ENCODE assay signal across 14 cellular contexts in genomic region chr13:113562866-113563265, GRCh38. TPM values are rescaled to one million over a fixed set of nuclear protein-coding genes. Genes with fewer than 3 reads are reported as not detected.
DNase-seq lines count a peak whose midpoint lies in the region; ATAC-seq and TF ChIP-seq lines count a peak whose summit lies in the region.
"Had no signal": no experiment of that assay in that cellular context is flagged by ENCODE, and none has a peak within 500 bp of the region (broad histone marks: within the 10 kb centered on the region; RNA-seq: fewer than 3 reads in every experiment).

No MANE protein-coding gene starts in this region.

- H3K27ac ChIP-seq in KMS-11 (no peak overlapping the region), Peyer's patch (no peak overlapping the region)
- H3K27ac ChIP-seq: epithelial cell of prostate, heart left ventricle, transverse colon had no signal

- H3K4me1 ChIP-seq in KMS-11 (ENCODE audit: low read depth, poor library complexity, severe bottlenecking): no peaks in the 10 kb centered on the region
- peaks cover 0 to 6% (median 0%) of the 10 kb centered on the region in 4 donors for H3K4me1 ChIP-seq in Peyer's patch
- H3K4me1 ChIP-seq: transverse colon had no signal

- H3K4me2 ChIP-seq in KMS-11: peak overlapping the region; percentile 8; the same call in 1 of the 2 replicates

- no peak overlapping the region for H2AFZ ChIP-seq in KMS-11 (ENCODE audit: low read depth)

- no peaks in the 10 kb centered on the region for H3K9me3 ChIP-seq in Peyer's patch
- H3K9me3 ChIP-seq: heart left ventricle, transverse colon had no signal

- no peaks in the 10 kb centered on the region for H3K9me3 Mint-ChIP-seq in stimulated activated effector memory CD8-positive, alpha-beta T cell treated with anti-CD3 and anti-CD28 coated beads, Interleukin-12 subunit alpha, Interleukin-12 subunit beta, amount 100 ng/mL, for 72 hours
- H3K9me3 Mint-ChIP-seq: activated CD4-positive, alpha-beta memory T cell treated with anti-CD3 and anti-CD28 coated beads for 36 hours; activated naive CD4-positive, alpha-beta T cell treated with anti-CD3 and anti-CD28 coated beads, Interleukin-2, amount 10 ng/mL, durations not matched to agents 7 days and 5 days had no signal

- no peaks in the 10 kb centered on the region for H3K79me2 ChIP-seq in KMS-11 (ENCODE audit: insufficient read depth, low read depth)

- no peak for ATAC-seq in left lobe of liver
- ATAC-seq in stimulated activated effector memory CD8-positive, alpha-beta T cell treated with anti-CD3 and anti-CD28 coated beads, Interleukin-12 subunit alpha, Interleukin-12 subunit beta, amount 100 ng/mL, for 72 hours: no peak
- ATAC-seq in HG03469 (IDR thresholded peaks at IDR 0.05; ENCODE audit: unreplicated experiment): no peak

- H3K4me3 Mint-ChIP-seq in stimulated activated effector memory CD8-positive, alpha-beta T cell treated with anti-CD3 and anti-CD28 coated beads, Interleukin-12 subunit alpha, Interleukin-12 subunit beta, amount 100 ng/mL, for 72 hours: no peak overlapping the region
- H3K4me3 Mint-ChIP-seq: activated CD4-positive, alpha-beta memory T cell treated with anti-CD3 and anti-CD28 coated beads for 36 hours; activated naive CD4-positive, alpha-beta T cell treated with anti-CD3 and anti-CD28 coated beads, Interleukin-2, amount 10 ng/mL, durations not matched to agents 7 days and 5 days had no signal

- H3K36me3 ChIP-seq in KMS-11 (ENCODE audit: insufficient read depth): no peaks in the 10 kb centered on the region
- no peaks in the 10 kb centered on the region for H3K36me3 ChIP-seq in Peyer's patch
- H3K36me3 ChIP-seq: heart left ventricle, transverse colon had no signal

- no peak overlapping the region for H3K9ac ChIP-seq in KMS-11

- DNase-seq in activated CD8-positive, alpha-beta memory T cell treated with anti-CD3 and anti-CD28 coated beads, Interleukin-2, amount 50 U/mL, for 48 hours: peak; percentile 26
- DNase-seq in left lobe of liver (ENCODE audit: low spot score) (peak; percentile 26), Peyer's patch (no peak), ACHN (no peak)
- peak in 1 of 2 donors; percentile 36 for DNase-seq in stimulated activated effector memory CD8-positive, alpha-beta T cell treated with anti-CD3 and anti-CD28 coated beads, Interleukin-12 subunit alpha, Interleukin-12 subunit beta, amount 100 ng/mL, for 72 hours (ENCODE audit: low spot score in 2 of 2)
- DNase-seq: central memory CD4-positive, alpha-beta T cell had no signal

- H3K27ac Mint-ChIP-seq in stimulated activated effector memory CD8-positive, alpha-beta T cell treated with anti-CD3 and anti-CD28 coated beads, Interleukin-12 subunit alpha, Interleukin-12 subunit beta, amount 100 ng/mL, for 72 hours: peak overlapping the region; percentile 48
- H3K27ac Mint-ChIP-seq: activated CD4-positive, alpha-beta memory T cell treated with anti-CD3 and anti-CD28 coated beads for 36 hours; activated naive CD4-positive, alpha-beta T cell treated with anti-CD3 and anti-CD28 coated beads, Interleukin-2, amount 10 ng/mL, durations not matched to agents 7 days and 5 days had no signal

- TF ChIP-seq POLR2A in Peyer's patch (IDR thresholded peaks at IDR 0.05): no peak

- H3K4me1 Mint-ChIP-seq in stimulated activated effector memory CD8-positive, alpha-beta T cell treated with anti-CD3 and anti-CD28 coated beads, Interleukin-12 subunit alpha, Interleukin-12 subunit beta, amount 100 ng/mL, for 72 hours: no peaks in the 10 kb centered on the region
- H3K4me1 Mint-ChIP-seq: activated naive CD4-positive, alpha-beta T cell treated with anti-CD3 and anti-CD28 coated beads, Interleukin-2, amount 10 ng/mL, durations not matched to agents 7 days and 5 days had no signal

- in situ Hi-C loops in ACHN (cut with HindIII; ENCODE audit: low pct_ligation_motif_present, low pct_unique_long_range_greater_than_20kb, low sequenced_read_pairs): no loop called here

- H3K27me3 ChIP-seq in KMS-11 (ENCODE audit: insufficient read depth, low read depth) (no peaks in the 10 kb centered on the region), Peyer's patch (no peaks in the 10 kb centered on the region)
- H3K27me3 ChIP-seq: dorsolateral prefrontal cortex, heart left ventricle, transverse colon had no signal

- H4K20me1 ChIP-seq in KMS-11 (ENCODE audit: insufficient read depth): no peaks in the 10 kb centered on the region

- TF ChIP-seq CTCF in KMS-11 (conservative IDR thresholded peaks at IDR 0.05; ENCODE audit: low read depth, low read length): no peak
- no peak for TF ChIP-seq CTCF in Peyer's patch (IDR thresholded peaks at IDR 0.05)

- no peak overlapping the region for H3K4me3 ChIP-seq in KMS-11 (IDR thresholded peaks at IDR 0.05; ENCODE audit: insufficient read depth, low read depth, low read length)
- H3K4me3 ChIP-seq in Peyer's patch: no peak overlapping the region
- H3K4me3 ChIP-seq: heart left ventricle, transverse colon had no signal

- H3K36me3 Mint-ChIP-seq in stimulated activated effector memory CD8-positive, alpha-beta T cell treated with anti-CD3 and anti-CD28 coated beads, Interleukin-12 subunit alpha, Interleukin-12 subunit beta, amount 100 ng/mL, for 72 hours: no peaks in the 10 kb centered on the region
- H3K36me3 Mint-ChIP-seq: activated CD4-positive, alpha-beta memory T cell treated with anti-CD3 and anti-CD28 coated beads for 36 hours; activated naive CD4-positive, alpha-beta T cell treated with anti-CD3 and anti-CD28 coated beads, Interleukin-2, amount 10 ng/mL, durations not matched to agents 7 days and 5 days had no signal

RNA-seq across cellular contexts. Expression of gene TFDP1, which starts 21.7 kb away (rescaled TPM):
- total RNA-seq in left lobe of liver (23.5 TPM), Peyer's patch (10 to 100 TPM; 37.0 to 75.1 (median 48.0) TPM)

Comparison
In these comparisons a context has a peak if more than half of its experiments do, and no peak if none do; other contexts are left out.
1. DNase-seq: peak in activated CD8-positive, alpha-beta memory T cell treated with anti-CD3 and anti-CD28 coated beads, Interleukin-2, amount 50 U/mL, for 48 hours (single experiment) and left lobe of liver (single experiment); none in Peyer's patch (0 of 3) and ACHN (single experiment).